ENCODE assay signal across 28 cellular contexts in genomic region chr10:48744587-48744986, GRCh38. TPM values are rescaled to one million over a fixed set of nuclear protein-coding genes. Genes with fewer than 3 reads are reported as not detected.
DNase-seq lines count a peak whose midpoint lies in the region; ATAC-seq and TF ChIP-seq lines count a peak whose summit lies in the region.
"Had no signal": no experiment of that assay in that cellular context is flagged by ENCODE, and none has a peak within 500 bp of the region (broad histone marks: within the 10 kb centered on the region; RNA-seq: fewer than 3 reads in every experiment).

No MANE protein-coding gene starts in this region.

- peak; percentile 36 for DNase-seq in GM12864 (ENCODE audit: low read depth)
- DNase-seq in esophagus muscularis mucosa (ENCODE audit: extremely low spot score), result peak; percentile 17
- DNase-seq in stimulated activated naive CD4-positive, alpha-beta T cell (lab: John Stamatoyannopoulos, UW), result no peak
- DNase-seq in NCI-H146 treated with DMSO at 0.1 percent for 48 hours (lab: John Stamatoyannopoulos, UW; ENCODE audit: unreplicated experiment), result no peak
- no peak for DNase-seq in activated naive CD4-positive, alpha-beta T cell treated with anti-CD3 and anti-CD28 coated beads, Interleukin-2, amount 50 U/mL, for 72 hours (ENCODE audit: low spot score in 2 of 2)
- DNase-seq in activated CD8-positive, alpha-beta T cell treated with anti-CD3 and anti-CD28 coated beads for 36 hours, result no peak
- DNase-seq: activated CD4-positive, alpha-beta T cell treated with anti-CD3 and anti-CD28 coated beads, Interleukin-2, amount 50 U/mL, for 1 hour; activated CD8-positive, alpha-beta memory T cell treated with anti-CD3 and anti-CD28 coated beads, Interleukin-2, amount 50 U/mL, for 4 hours; Caco-2; effector CD4-positive, alpha-beta T cell; foreskin fibroblast; HFFc6; mesendoderm; naive thymus-derived CD4-positive, alpha-beta T cell; NCI-H187; NCI-H526 treated with DMSO at 0.1 percent for 48 hours; retina; T-helper 2 cell; upper lobe of left lung had no signal

- CTCF ChIA-PET in activated CD8-positive, alpha-beta T cell treated with anti-CD3 and anti-CD28 coated beads for 36 hours (lab: Charles Lee), result no interaction called here

- H3K27ac Mint-ChIP-seq in activated naive CD4-positive, alpha-beta T cell treated with anti-CD3 and anti-CD28 coated beads, Interleukin-2, amount 50 U/mL, for 72 hours, result no peak overlapping the region
- H3K27ac Mint-ChIP-seq in activated CD8-positive, alpha-beta T cell treated with anti-CD3 and anti-CD28 coated beads for 36 hours, result no peak overlapping the region
- H3K27ac Mint-ChIP-seq: brain; HFFc6; naive thymus-derived CD4-positive, alpha-beta T cell had no signal

- WGBS in esophagus muscularis mucosa, result 86% methylated on average over 6 of the region's 6 CpGs

- intact Hi-C loops in esophagus muscularis mucosa (cut with DNase I), result no loop called here
- intact Hi-C loops in activated CD8-positive, alpha-beta T cell treated with anti-CD3 and anti-CD28 coated beads for 36 hours (cut with micrococcal nuclease), result no loop called here

- TF ChIP-seq POLR2A in esophagus muscularis mucosa (IDR thresholded peaks at IDR 0.05; ENCODE audit: low read depth), result no peak

- H3K36me3 ChIP-seq in esophagus muscularis mucosa, result no peaks in the 10 kb centered on the region
- H3K36me3 ChIP-seq: upper lobe of left lung had no signal

- no peaks in the 10 kb centered on the region for H3K27me3 ChIP-seq in esophagus muscularis mucosa
- H3K27me3 ChIP-seq: BLaER1 treated with 17β-estradiol and CSF1 and Interleukin-3, amounts not matched to agents 10 nM and 100 nM; upper lobe of left lung had no signal

- peaks cover 0 to 7% of the 10 kb centered on the region in 2 donors for H3K36me3 Mint-ChIP-seq in activated naive CD4-positive, alpha-beta T cell treated with anti-CD3 and anti-CD28 coated beads, Interleukin-2, amount 50 U/mL, for 72 hours
- no peaks in the 10 kb centered on the region for H3K36me3 Mint-ChIP-seq in activated CD8-positive, alpha-beta T cell treated with anti-CD3 and anti-CD28 coated beads for 36 hours (ENCODE audit: low read depth)
- H3K36me3 Mint-ChIP-seq: brain had no signal

- H3K4me3 ChIP-seq in GM12864 (ENCODE audit: low read depth, low read length), result no peak overlapping the region
- no peak overlapping the region for H3K4me3 ChIP-seq in esophagus muscularis mucosa
- H3K4me3 ChIP-seq: BLaER1 treated with 17β-estradiol and CSF1 and Interleukin-3, amounts not matched to agents 10 nM and 100 nM; upper lobe of left lung had no signal

- no peak overlapping the region for H3K4me3 Mint-ChIP-seq in activated CD8-positive, alpha-beta T cell treated with anti-CD3 and anti-CD28 coated beads for 36 hours
- H3K4me3 Mint-ChIP-seq: brain; HFFc6; naive thymus-derived CD4-positive, alpha-beta T cell had no signal

- H3K27me3 Mint-ChIP-seq in activated CD8-positive, alpha-beta T cell treated with anti-CD3 and anti-CD28 coated beads for 36 hours, result no peaks in the 10 kb centered on the region

- H3K27ac ChIP-seq in esophagus muscularis mucosa (replicated peaks in 1 of 4), result no peak overlapping the region
- H3K27ac ChIP-seq: BLaER1 treated with 17β-estradiol and CSF1 and Interleukin-3, amounts not matched to agents 10 nM and 100 nM; KMS-11; upper lobe of left lung; VCaP had no signal

- TF ChIP-seq CTCF in GM12864 (IDR thresholded peaks at IDR 0.05; ENCODE audit: low read depth, low read length, missing control alignments), result no peak
- TF ChIP-seq CTCF in esophagus muscularis mucosa (IDR thresholded peaks at IDR 0.05), result no peak
- no peak for TF ChIP-seq CTCF in activated CD8-positive, alpha-beta T cell treated with anti-CD3 and anti-CD28 coated beads for 36 hours (IDR thresholded peaks at IDR 0.05)

- no peak for TF ChIP-seq EP300 in esophagus muscularis mucosa (IDR thresholded peaks at IDR 0.05)

- POLR2A ChIA-PET in activated CD8-positive, alpha-beta T cell treated with anti-CD3 and anti-CD28 coated beads for 36 hours (lab: Charles Lee), result no interaction called here

- no peaks in the 10 kb centered on the region for H3K4me1 ChIP-seq in esophagus muscularis mucosa
- H3K4me1 ChIP-seq: Caco-2, upper lobe of left lung had no signal

- ATAC-seq in GM18868 (IDR thresholded peaks at IDR 0.05; ENCODE audit: unreplicated experiment) (peak; percentile 67), HG02759 (IDR thresholded peaks at IDR 0.05; ENCODE audit: unreplicated experiment) (peak; percentile 49)
- no peak for ATAC-seq in activated naive CD4-positive, alpha-beta T cell treated with anti-CD3 and anti-CD28 coated beads, Interleukin-2, amount 50 U/mL, for 72 hours
- ATAC-seq in activated CD8-positive, alpha-beta T cell treated with anti-CD3 and anti-CD28 coated beads for 36 hours, result no peak
- ATAC-seq: naive thymus-derived CD4-positive, alpha-beta T cell had no signal

- H3K9me3 ChIP-seq in esophagus muscularis mucosa, result peaks cover 0 to 4% (median 2%) of the 10 kb centered on the region in 4 donors
- H3K9me3 ChIP-seq: Caco-2, upper lobe of left lung had no signal

- no peaks in the 10 kb centered on the region for H3K4me1 Mint-ChIP-seq in activated CD8-positive, alpha-beta T cell treated with anti-CD3 and anti-CD28 coated beads for 36 hours (ENCODE audit: low read depth)
- H3K4me1 Mint-ChIP-seq: naive thymus-derived CD4-positive, alpha-beta T cell had no signal

- H3K9me3 Mint-ChIP-seq in activated naive CD4-positive, alpha-beta T cell treated with anti-CD3 and anti-CD28 coated beads, Interleukin-2, amount 50 U/mL, for 72 hours, result peaks cover 8 to 10% of the 10 kb centered on the region in 2 donors
- peaks cover 2% of the 10 kb centered on the region for H3K9me3 Mint-ChIP-seq in activated CD8-positive, alpha-beta T cell treated with anti-CD3 and anti-CD28 coated beads for 36 hours
- H3K9me3 Mint-ChIP-seq: HFFc6 had no signal

RNA-seq across cellular contexts. Expression of gene WDFY4, which starts 59.9 kb away (rescaled TPM):
- total RNA-seq in esophagus muscularis mucosa, result 1 to 10 TPM; 2.3 to 7.3 (median 5.2) TPM
- under 1 TPM; 0.09 to 0.25 TPM for total RNA-seq in activated naive CD4-positive, alpha-beta T cell treated with anti-CD3 and anti-CD28 coated beads, Interleukin-2, amount 50 U/mL, for 72 hours
- total RNA-seq in activated CD8-positive, alpha-beta T cell treated with anti-CD3 and anti-CD28 coated beads for 36 hours, result 1 to 10 TPM in 1 of 2 experiments, under 1 TPM in 1; 0.90 to 1.1 TPM
- total RNA-seq: Caco-2, epithelial cell of proximal tubule, HFFc6, osteocyte, SK-MEL-5 had no signal

Comparison
In these comparisons a context has a peak if more than half of its experiments do, and no peak if none do; other contexts are left out.
1. DNase-seq: peak in GM12864 (single experiment) and esophagus muscularis mucosa (single experiment); none in stimulated activated naive CD4-positive, alpha-beta T cell (0 of 6), NCI-H146 treated with DMSO at 0.1 percent for 48 hours (single experiment), activated naive CD4-positive, alpha-beta T cell treated with anti-CD3 and anti-CD28 coated beads, Interleukin-2, amount 50 U/mL, for 72 hours (0 of 2) and activated CD8-positive, alpha-beta T cell treated with anti-CD3 and anti-CD28 coated beads for 36 hours (single experiment).
2. ATAC-seq: peak in GM18868 (single experiment) and HG02759 (single experiment); none in activated naive CD4-positive, alpha-beta T cell treated with anti-CD3 and anti-CD28 coated beads, Interleukin-2, amount 50 U/mL, for 72 hours (0 of 2) and activated CD8-positive, alpha-beta T cell treated with anti-CD3 and anti-CD28 coated beads for 36 hours (single experiment).